12 cellular contexts compared by ENCODE assay signal in genomic region chr7:94367940-94368339, GRCh38. TPM values are rescaled to one million over a fixed set of nuclear protein-coding genes. Genes with fewer than 3 reads are reported as not detected.
A peak's percentile ranks its signal among the peaks of the same experiment; 100 is the strongest.
DNase-seq lines count a peak whose midpoint lies in the region; ATAC-seq and TF ChIP-seq lines count a peak whose summit lies in the region.
"Had no signal": no experiment of that assay in that cellular context is flagged by ENCODE, and none has a peak within 500 bp of the region (broad histone marks: within the 10 kb centered on the region; RNA-seq: fewer than 3 reads in every experiment).

No MANE protein-coding gene starts in this region.

- H3K9me3 ChIP-seq in ascending aorta (peaks cover 0 to 7% of the 10 kb centered on the region in 2 donors), skeletal muscle satellite cell (replicated peaks; ENCODE audit: low read length) (no peaks in the 10 kb centered on the region)
- H3K9me3 ChIP-seq: adrenal gland had no signal

- H3K36me3 ChIP-seq in ascending aorta (no peaks in the 10 kb centered on the region), skeletal muscle satellite cell (ENCODE audit: insufficient read depth, low read length) (no peaks in the 10 kb centered on the region)
- H3K36me3 ChIP-seq: adrenal gland had no signal

- peak; percentile 52 for DNase-seq in Daoy (ENCODE audit: low read depth)
- DNase-seq in ascending aorta (ENCODE audit: low spot score in 2 of 2), result no peak
- DNase-seq in left cardiac atrium, result no peak
- DNase-seq in NOMO-1 (lab: John Stamatoyannopoulos, UW; ENCODE audit: unreplicated experiment in 2 of 2), result no peak
- no peak for DNase-seq in NCI-H2081 treated with DMSO at 0.1 percent for 48 hours (lab: John Stamatoyannopoulos, UW)
- no peak for DNase-seq in AML-193 (lab: John Stamatoyannopoulos, UW)
- no peak for DNase-seq in cortex of kidney (lab: John Stamatoyannopoulos, UW)
- DNase-seq: activated CD4-positive, alpha-beta memory T cell treated with anti-CD3 and anti-CD28 coated beads, Interleukin-2, amount 10 ng/mL, durations not matched to agents 7 days and 5 days had no signal

- peaks cover 8 to 18% of the 10 kb centered on the region in 2 donors for H3K4me1 ChIP-seq in ascending aorta
- H3K4me1 ChIP-seq in skeletal muscle satellite cell (ENCODE audit: control insufficient read depth, insufficient read depth, low read length), result peaks cover 38% of the 10 kb centered on the region

- H3K9ac ChIP-seq in skeletal muscle satellite cell (ENCODE audit: low read depth, low read length), result peak overlapping the region; percentile 57

- H3K27ac ChIP-seq in ascending aorta, result peak overlapping the region; percentile 82 to 85
- H3K27ac ChIP-seq: C4-2B, foreskin keratinocyte had no signal

- TF ChIP-seq CTCF in ascending aorta (IDR thresholded peaks at IDR 0.05), result no peak

- H3K4me3 ChIP-seq in ascending aorta (peak overlapping the region in 1 of 2 donors; percentile 51), skeletal muscle satellite cell (ENCODE audit: low read length) (peak overlapping the region; percentile 33)

- H3K27me3 ChIP-seq in ascending aorta (no peaks in the 10 kb centered on the region), skeletal muscle satellite cell (ENCODE audit: control insufficient read depth, insufficient read depth, low read length) (no peaks in the 10 kb centered on the region)
- H3K27me3 ChIP-seq: adrenal gland, foreskin keratinocyte had no signal

- intact Hi-C loops in ascending aorta (cut with DNase I) (loop anchor here (2.0 kb wide), 1 partner anchor 19 kb away; no protein-coding TSS in a partner anchor), left cardiac atrium (cut with DNase I) (no loop called here)

- peak; percentile 68 to 91 for ATAC-seq in left cardiac atrium

- H3K4me2 ChIP-seq in skeletal muscle satellite cell (ENCODE audit: low read length), result peak overlapping the region; percentile 71

RNA-seq across cellular contexts. Expression of gene COL1A2, which starts 26.8 kb away (rescaled TPM):
- 596 and 732 TPM in 2 replicates for total RNA-seq in Daoy (2014; rRNA removed; shearing (Covaris generic))
- total RNA-seq in ascending aorta (692 TPM), left cardiac atrium (100 to 1,000 TPM; 258 to 270 TPM)
- 1,338 and 2,345 TPM in 2 replicates for total RNA-seq in skeletal muscle satellite cell (2012; rRNA removed)
